ENCODE assay signal across 8 cellular contexts in the genomic region with DNA sequence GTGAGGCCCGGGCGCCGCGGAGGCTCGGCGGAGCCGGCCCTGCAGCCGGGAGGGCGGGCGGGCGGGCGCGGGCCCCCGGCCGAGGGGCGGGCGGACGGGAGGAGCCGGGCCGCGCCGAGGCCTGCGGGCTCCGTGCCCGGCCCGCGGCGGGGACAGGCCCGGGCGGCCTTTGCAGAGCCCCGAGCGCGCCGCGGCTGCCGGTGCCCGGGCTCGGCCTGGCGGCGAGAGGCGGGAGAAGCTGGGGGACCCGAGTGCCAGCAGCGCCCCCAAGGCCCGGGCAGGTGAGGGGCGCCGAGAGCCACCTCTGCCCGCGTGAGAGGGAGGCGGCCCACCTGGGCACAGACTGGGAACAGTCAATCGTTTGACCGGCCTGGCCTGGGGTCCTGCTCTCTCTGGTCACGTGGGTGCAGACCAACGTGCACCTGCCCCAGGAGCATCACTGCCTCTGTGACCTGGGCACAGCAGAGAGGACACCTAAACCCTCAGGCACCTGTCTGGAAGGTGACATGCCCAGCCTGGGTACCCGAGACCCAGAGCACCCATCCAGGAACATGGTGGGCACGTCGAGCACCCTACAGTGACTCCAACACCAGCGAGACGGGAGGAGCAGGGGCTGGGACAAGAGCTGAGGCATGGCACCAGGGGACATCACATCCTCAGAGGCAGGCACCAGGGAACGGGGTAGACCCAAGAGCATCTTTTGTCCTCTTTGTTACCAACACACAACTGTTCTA. TPM values are rescaled to one million over a fixed set of nuclear protein-coding genes. Genes with fewer than 3 reads are reported as not detected.
DNase-seq lines count a peak whose midpoint lies in the region; ATAC-seq, FAIRE-seq and TF ChIP-seq lines count a peak whose summit lies in the region.

No MANE protein-coding gene starts in this region.

- no peak for TF ChIP-seq RAD21 in K562 (CRISPR knock-in tag; conservative IDR thresholded peaks at IDR 0.05 in 1 of 2, IDR thresholded peaks at IDR 0.05 in 1 of 2)

- no peaks in the 10 kb centered on the region for H3K9me1 ChIP-seq in K562 (ENCODE audit: control insufficient read depth, insufficient read depth, low read length)

- no TSS peak for BruUV-seq in K562 (replicated peaks; lab: Mats Ljungman, UMichigan)

- H3K27ac ChIP-seq in OCI-LY1 (ENCODE audit: low read depth, low read length, poor library complexity, severe bottlenecking) = no peak overlapping the region
- no peak overlapping the region for H3K27ac ChIP-seq in K562 (ENCODE audit: extremely low read depth, low read depth, low read length)
- H3K27ac ChIP-seq in smooth muscle cell (ENCODE audit: low read depth) = peak overlapping the region; percentile 23

- TF ChIP-seq EP300 in K562 (IDR thresholded peaks at IDR 0.05; ENCODE audit: low read length) = no peak

- TF ChIP-seq POLR2A in K562 (conservative IDR thresholded peaks at IDR 0.05) = no peak

- no peak overlapping the region for H2AFZ ChIP-seq in OCI-LY1 (ENCODE audit: low read length)
- no peak overlapping the region for H2AFZ ChIP-seq in K562 (ENCODE audit: low read depth, low read length)
- no peak overlapping the region for H2AFZ ChIP-seq in smooth muscle cell (ENCODE audit: low read depth)

- H4K20me1 ChIP-seq in OCI-LY1 (ENCODE audit: insufficient read depth, low read length) (no peaks in the 10 kb centered on the region), K562 (replicated peaks; ENCODE audit: control insufficient read depth, insufficient read depth, low read length) (no peaks in the 10 kb centered on the region), smooth muscle cell (ENCODE audit: low read depth) (peaks cover 15% of the 10 kb centered on the region)

- ATAC-seq in K562 (no peak), HG02885 (IDR thresholded peaks at IDR 0.05; ENCODE audit: poor library complexity, unreplicated experiment) (no peak)

- 28% methylated on average over 10 of the region's 59 CpGs for WGBS in K562 (ENCODE audit: insufficient coverage, low coverage, missing lambda C conversion rate)
- 19% methylated on average over 23 of the region's 59 CpGs for WGBS in smooth muscle cell (ENCODE audit: low lambda C conversion rate)

- CTCF ChIA-PET in K562 (lab: Yijun Ruan, JAX; ENCODE audit: low intra/inter-chr PET ratio) = no interaction called here

- intact Hi-C loops in K562 (cut with micrococcal nuclease) = no loop called here
- intact Hi-C loops in posterior vena cava (cut with DNase I) = loop anchor here in 1 of 2 donors (10.0 kb wide), 1 partner anchor 68 kb away; no protein-coding TSS in a partner anchor

- in situ Hi-C loops in K562 (cut with MboI) = no loop called here

- H3F3A ChIP-seq in OCI-LY1 (ENCODE audit: insufficient read depth, low read length) (no peaks in the 10 kb centered on the region), smooth muscle cell (ENCODE audit: low read depth) (peaks cover 8% of the 10 kb centered on the region)

- H3K79me2 ChIP-seq in OCI-LY1 (ENCODE audit: insufficient read depth, low read length) = no peaks in the 10 kb centered on the region
- no peaks in the 10 kb centered on the region for H3K79me2 ChIP-seq in K562 (ENCODE audit: control insufficient read depth, insufficient read depth, low read length)
- H3K79me2 ChIP-seq in smooth muscle cell (ENCODE audit: low read depth) = peaks cover 29% of the 10 kb centered on the region

- TF ChIP-seq CTCF in OCI-LY1 (IDR thresholded peaks at IDR 0.05; ENCODE audit: low read length) (no peak), K562 (IDR thresholded peaks at IDR 0.05 in 2 of 3, conservative IDR thresholded peaks at IDR 0.05 in 1 of 3; ENCODE audit: insufficient read depth in 2 of 3, low read depth in 1 of 3, low read length in 3 of 3) (no peak), smooth muscle cell (IDR thresholded peaks at IDR 0.05; ENCODE audit: borderline replicate concordance, insufficient read depth, poor library complexity, severe bottlenecking) (no peak)

- no peaks in the 10 kb centered on the region for H3K9me2 ChIP-seq in OCI-LY1 (ENCODE audit: low read depth, low read length)

- H3K4me2 ChIP-seq in OCI-LY1 (ENCODE audit: low read length) (peak overlapping the region; percentile 75), K562 (ENCODE audit: insufficient read depth, low read length) (no peak overlapping the region), smooth muscle cell (peak overlapping the region; percentile 86)

- H3K9me3 ChIP-seq in ES-I3 (ENCODE audit: control insufficient read depth, insufficient read depth, low read length) (no peaks in the 10 kb centered on the region), OCI-LY1 (ENCODE audit: low read length) (peaks cover 7% of the 10 kb centered on the region; the same call in 1 of the 2 replicates), K562 (replicated peaks; ENCODE audit: control insufficient read depth, insufficient read depth, low read depth, low read length) (no peaks in the 10 kb centered on the region), smooth muscle cell (replicated peaks; ENCODE audit: low read depth) (no peaks in the 10 kb centered on the region)

- peak overlapping the region; percentile 50 for H3K9ac ChIP-seq in ES-I3 (ENCODE audit: low read depth, low read length)
- no peak overlapping the region; the same call in 1 of the 2 replicates for H3K9ac ChIP-seq in OCI-LY1 (ENCODE audit: low read length)
- no peak overlapping the region; a peak in 1 of 4 replicates for H3K9ac ChIP-seq in K562 (ENCODE audit: insufficient read depth in 1 of 2, low read depth in 2 of 2, low read length in 2 of 2)
- H3K9ac ChIP-seq in smooth muscle cell (ENCODE audit: low read depth) = no peak overlapping the region

- H3K27me3 ChIP-seq in OCI-LY1 (ENCODE audit: insufficient read depth, low read length) = peaks cover 10% of the 10 kb centered on the region
- H3K27me3 ChIP-seq in K562 (ENCODE audit: control insufficient read depth in 2 of 2, insufficient read depth in 2 of 2, low read length in 2 of 2) = peaks cover 10 to 33% of the 10 kb centered on the region in 2 experiments
- H3K27me3 ChIP-seq in smooth muscle cell (ENCODE audit: low read depth) = no peaks in the 10 kb centered on the region

- H3K36me3 ChIP-seq in ES-I3 (ENCODE audit: insufficient read depth, low read length) (no peaks in the 10 kb centered on the region), OCI-LY1 (ENCODE audit: insufficient read depth, low read length) (no peaks in the 10 kb centered on the region; the same call in 1 of the 2 replicates), K562 (ENCODE audit: control insufficient read depth, insufficient read depth, low read length) (no peaks in the 10 kb centered on the region), smooth muscle cell (ENCODE audit: low read depth) (no peaks in the 10 kb centered on the region)

- H3K4me3 ChIP-seq in OCI-LY1 (ENCODE audit: low read depth, low read length, poor library complexity, severe bottlenecking) (peak overlapping the region; percentile 56), K562 (no peak overlapping the region), smooth muscle cell (peak overlapping the region; percentile 60)

- no peak for DNase-seq in K562 (ENCODE audit: extremely low read depth in 1 of 4, low spot score in 3 of 4)
- DNase-seq in iPS-NIHi11 (ENCODE audit: low spot score) = peak; percentile 87
- no peak for DNase-seq in smooth muscle cell (lab: John Stamatoyannopoulos, UW; ENCODE audit: unreplicated experiment)
- DNase-seq in NCI-H2107 (lab: John Stamatoyannopoulos, UW) = no peak
- no peak for DNase-seq in posterior vena cava (ENCODE audit: low spot score)

- POLR2A ChIA-PET in K562 (lab: Yijun Ruan, JAX) = interaction anchor here (1.8 kb wide), 1 partner anchor 12 kb away, joined by 5 read pairs; no protein-coding TSS in a partner anchor

- FAIRE-seq in K562 (lab: Jason Lieb, UNC) = no peak

- H3K4me1 ChIP-seq in ES-I3 (ENCODE audit: insufficient read depth, low read length) (peaks cover 3% of the 10 kb centered on the region; the same call in 1 of the 2 replicates), OCI-LY1 (ENCODE audit: insufficient read depth, low read length, severe bottlenecking) (peaks cover 4% of the 10 kb centered on the region), K562 (replicated peaks in 1 of 2; ENCODE audit: control insufficient read depth in 2 of 2, insufficient read depth in 2 of 2, low read length in 2 of 2) (peaks cover 0 to 10% of the 10 kb centered on the region in 2 experiments; a peak in 2 of 5 replicates), smooth muscle cell (ENCODE audit: low read depth) (peaks cover 15% of the 10 kb centered on the region)

TF ChIP-seq in K562, 482 proteins besides CTCF, POLR2A, EP300 and RAD21 (continues in another document):
- TF ChIP-seq, protein P1, sequence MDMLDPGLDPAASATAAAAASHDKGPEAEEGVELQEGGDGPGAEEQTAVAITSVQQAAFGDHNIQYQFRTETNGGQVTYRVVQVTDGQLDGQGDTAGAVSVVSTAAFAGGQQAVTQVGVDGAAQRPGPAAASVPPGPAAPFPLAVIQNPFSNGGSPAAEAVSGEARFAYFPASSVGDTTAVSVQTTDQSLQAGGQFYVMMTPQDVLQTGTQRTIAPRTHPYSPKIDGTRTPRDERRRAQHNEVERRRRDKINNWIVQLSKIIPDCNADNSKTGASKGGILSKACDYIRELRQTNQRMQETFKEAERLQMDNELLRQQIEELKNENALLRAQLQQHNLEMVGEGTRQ (CRISPR knock-in tag; IDR thresholded peaks at IDR 0.05) = peak; percentile 41
- no peak for TF ChIP-seq ZNF830 (CRISPR knock-in tag; IDR thresholded peaks at IDR 0.05)

RNA-seq across cellular contexts. Expression of gene MVB12B, which starts 0.6 kb away (rescaled TPM):
- total RNA-seq in K562 (2011; cell fraction: chromatin; rRNA removed; ENCODE audit: low replicate concordance) = not detected in 2 replicates
- not detected in 2 replicates for total RNA-seq in K562 (2011; cell fraction: nucleolus; rRNA removed)
- total RNA-seq in K562 (2011; cell fraction: nucleoplasm; rRNA removed) = not detected in 2 replicates
- total RNA-seq in K562 (2014; rRNA removed) (not detected in 2 replicates), K562 (2014; rRNA removed; fragmentation: Illumina TruSeq; extraction: Trizol) (not detected in 2 replicates), K562 (2015; rRNA removed; fragmentation: Illumina TruSeq; extraction: Trizol) (not detected in 2 replicates), K562 (2021) (0.09 TPM in 1 of 2 replicates, not detected in the other), smooth muscle cell (4.3 and 6.9 TPM in 2 replicates), posterior vena cava (10 to 100 TPM; 13.6 to 13.8 TPM)
- polyA plus RNA-seq in K562 (2011; rRNA removed) (not detected in 2 replicates), K562 (2014; fragmentation: Illumina TruSeq; extraction: Trizol) (not detected in 2 replicates), K562 (2014; fragmentation: Nextera tagmentation; extraction: Ambion mirVana) (not detected), K562 (2014; rRNA removed) (not detected in 2 replicates), smooth muscle cell (5.4 and 7.8 TPM in 2 replicates)
- polyA plus RNA-seq in K562 (2011; cell fraction: cytosol; rRNA removed) = not detected in 2 replicates
- polyA plus RNA-seq in K562 (2011; cell fraction: nucleus; rRNA removed) = not detected in 2 replicates
- 0.07 TPM in 1 of 2 replicates, not detected in the other for polyA plus RNA-seq in K562 (2012)
- polyA minus RNA-seq in K562 (2011; rRNA and poly(A)+ RNA removed) = not detected in 2 replicates
- polyA minus RNA-seq in K562 (2011; cell fraction: cytosol; rRNA and poly(A)+ RNA removed) = not detected in 2 replicates
- not detected in 2 replicates for polyA minus RNA-seq in K562 (2011; cell fraction: nucleus; rRNA and poly(A)+ RNA removed)
